ENCODE assay signal across 18 cellular contexts in genomic region chr2:203873461-203873860, GRCh38. TPM values are rescaled to one million over a fixed set of nuclear protein-coding genes. Genes with fewer than 3 reads are reported as not detected.
"Had no signal": no experiment of that assay in that cellular context is flagged by ENCODE, and none has a peak within 500 bp of the region (broad histone marks: within the 10 kb centered on the region; RNA-seq: fewer than 3 reads in every experiment).

No MANE protein-coding gene starts in this region.

- ATAC-seq: left colon, lower lobe of right lung, right lobe of liver had no signal

- H3K27ac Mint-ChIP-seq: activated B cell treated with CpG ODN at 0.5 μM for 24 hours, neural progenitor cell had no signal

- H3K4me3 Mint-ChIP-seq: activated B cell treated with CpG ODN at 0.5 μM for 24 hours, neural progenitor cell had no signal

- H3K36me3 Mint-ChIP-seq: neural progenitor cell had no signal

- DNase-seq: activated B cell treated with CpG ODN at 0.5 μM for 24 hours; activated gamma-delta T cell; adrenal gland; left colon; lower lobe of right lung; midbrain; right lobe of liver; SIG-M5; stimulated activated CD4-positive, alpha-beta T cell treated with anti-CD3 and anti-CD28 coated beads, Interleukin-4, amount 100 ng/mL, for 4 hours; stomach; testis; upper lobe of left lung had no signal

- H3K9me3 Mint-ChIP-seq: neural progenitor cell had no signal

RNA-seq across cellular contexts. Expression of gene CTLA4, which starts 5.9 kb away (rescaled TPM):
- total RNA-seq: cardiac septum, myocyte, osteocyte, pulmonary artery endothelial cell, right lobe of liver, smooth muscle cell had no signal
